1 cellular context compared by ENCODE assay signal in genomic region chr5:43227655-43228054, GRCh38.
TF ChIP-seq lines count a peak whose summit lies in the region.

No MANE protein-coding gene starts in this region.

TF ChIP-seq in GM23338, 12 proteins besides CTCF, POLR2A, EP300 and RAD21 (continued from another document):
- TF ChIP-seq ZNF462 (CRISPR knock-in tag; IDR thresholded peaks at IDR 0.05) (no peak), EZH2 (IDR thresholded peaks at IDR 0.05; ENCODE audit: low read depth, unreplicated experiment) (no peak)
